1 cellular context compared by ENCODE assay signal in the genomic region with DNA sequence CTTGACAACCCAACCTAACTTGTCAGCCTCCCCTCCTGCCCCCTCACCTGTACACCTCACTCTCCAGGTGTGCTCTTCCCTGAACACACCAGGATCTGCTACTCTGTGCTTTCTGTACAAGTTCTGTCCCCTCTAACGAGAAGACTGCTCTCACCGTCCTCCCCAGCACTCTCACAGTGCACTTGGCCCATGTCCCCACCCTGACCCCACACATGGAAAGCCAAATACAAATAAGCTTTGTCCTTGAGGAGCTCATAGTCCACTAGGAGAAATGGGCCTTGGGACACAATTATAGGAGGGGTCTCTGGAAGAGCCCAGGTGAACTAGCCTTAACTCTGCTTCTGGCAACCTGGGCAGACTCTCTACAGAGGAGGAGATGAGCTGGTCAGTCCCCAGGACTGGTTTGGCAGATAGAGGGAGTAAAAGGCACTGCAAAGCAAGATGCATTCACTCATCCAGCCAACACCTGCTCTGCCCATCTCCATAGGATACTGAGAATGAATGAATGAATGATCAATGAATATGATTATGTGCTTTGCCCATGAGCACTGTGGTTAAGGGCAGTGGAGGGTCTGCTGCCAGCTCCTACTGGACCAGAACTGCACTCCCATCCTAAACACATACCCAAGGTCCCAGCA.
TF ChIP-seq lines count a peak whose summit lies in the region.

No MANE protein-coding gene starts in this region.

TF ChIP-seq in HepG2, 621 proteins besides CTCF, POLR2A, EP300 and RAD21 (continued from another document and continues in another):
- TF ChIP-seq FOXK1 (CRISPR knock-in tag; IDR thresholded peaks at IDR 0.05; ENCODE audit: borderline replicate concordance, low read depth) (no peak), ZNF441 (CRISPR knock-in tag; IDR thresholded peaks at IDR 0.05; ENCODE audit: borderline replicate concordance) (no peak), NFYC (CRISPR knock-in tag; IDR thresholded peaks at IDR 0.05) (no peak), MYNN (CRISPR knock-in tag; IDR thresholded peaks at IDR 0.05; ENCODE audit: low read depth) (no peak), ZNF432 (CRISPR knock-in tag; IDR thresholded peaks at IDR 0.05; ENCODE audit: borderline replicate concordance) (no peak), RNF2 (conservative IDR thresholded peaks at IDR 0.05; ENCODE audit: low read depth) (no peak), RFXAP (CRISPR knock-in tag; IDR thresholded peaks at IDR 0.05; ENCODE audit: borderline replicate concordance) (no peak), ZNF260 (CRISPR knock-in tag; IDR thresholded peaks at IDR 0.05; ENCODE audit: borderline replicate concordance, low read depth) (no peak), SRF (IDR thresholded peaks at IDR 0.05; ENCODE audit: low read depth, low read length) (no peak), ZNF337 (CRISPR knock-in tag; IDR thresholded peaks at IDR 0.05; ENCODE audit: borderline replicate concordance, low read depth) (no peak), SMARCC2 (IDR thresholded peaks at IDR 0.05) (no peak), ELF4 (CRISPR knock-in tag; IDR thresholded peaks at IDR 0.05; ENCODE audit: borderline replicate concordance) (no peak), ARID2 (CRISPR knock-in tag; IDR thresholded peaks at IDR 0.05; ENCODE audit: borderline replicate concordance) (no peak), ZNF605 (CRISPR knock-in tag; IDR thresholded peaks at IDR 0.05) (no peak; the same call in 1 of the 2 replicates), IRF2 (CRISPR knock-in tag; IDR thresholded peaks at IDR 0.05) (no peak), ZNF800 (CRISPR knock-in tag; IDR thresholded peaks at IDR 0.05) (no peak), GLI4 (CRISPR knock-in tag; IDR thresholded peaks at IDR 0.05; ENCODE audit: borderline replicate concordance) (no peak), ZNF430 (CRISPR knock-in tag; IDR thresholded peaks at IDR 0.05) (no peak), STAG1 (CRISPR knock-in tag; IDR thresholded peaks at IDR 0.05) (no peak), ZNF761 (CRISPR knock-in tag; conservative IDR thresholded peaks at IDR 0.05) (no peak), ZNF44 (CRISPR knock-in tag; IDR thresholded peaks at IDR 0.05) (no peak), ZNF382 (CRISPR knock-in tag; IDR thresholded peaks at IDR 0.05; ENCODE audit: borderline replicate concordance) (no peak), KDM3A (CRISPR knock-in tag; IDR thresholded peaks at IDR 0.05; ENCODE audit: low read depth) (no peak), ZNF644 (CRISPR knock-in tag; IDR thresholded peaks at IDR 0.05; ENCODE audit: low read depth) (no peak), ZNF776 (CRISPR knock-in tag; IDR thresholded peaks at IDR 0.05) (no peak), PHF21A (CRISPR knock-in tag; IDR thresholded peaks at IDR 0.05) (0 out of 2 replicates have a peak, but pooled peaks have one; percentile 54), ZNF557 (CRISPR knock-in tag; IDR thresholded peaks at IDR 0.05) (no peak), REXO4 (CRISPR knock-in tag; IDR thresholded peaks at IDR 0.05; ENCODE audit: borderline replicate concordance) (no peak), HNRNPLL (IDR thresholded peaks at IDR 0.05; ENCODE audit: low read depth, low read length, poor library complexity, severe bottlenecking) (no peak), ZNF749 (CRISPR knock-in tag; IDR thresholded peaks at IDR 0.05; ENCODE audit: borderline replicate concordance) (no peak), KLF12 (CRISPR knock-in tag; IDR thresholded peaks at IDR 0.05; ENCODE audit: borderline replicate concordance) (no peak), TAF1 (CRISPR knock-in tag; IDR thresholded peaks at IDR 0.05) (no peak), BCL6 (CRISPR knock-in tag; IDR thresholded peaks at IDR 0.05) (peak; percentile 88), MYC (CRISPR knock-in tag; IDR thresholded peaks at IDR 0.05; ENCODE audit: borderline replicate concordance) (no peak), ZNF737 (CRISPR knock-in tag; IDR thresholded peaks at IDR 0.05; ENCODE audit: borderline replicate concordance) (no peak; the same call in 1 of the 2 replicates), ZSCAN21 (CRISPR knock-in tag; IDR thresholded peaks at IDR 0.05; ENCODE audit: borderline replicate concordance) (no peak), MAX (IDR thresholded peaks at IDR 0.05) (0 out of 2 replicates have a peak, but pooled peaks have one; percentile 38), SKIL (CRISPR knock-in tag; IDR thresholded peaks at IDR 0.05; ENCODE audit: borderline replicate concordance) (peak; percentile 89), IKZF5 (CRISPR knock-in tag; IDR thresholded peaks at IDR 0.05) (no peak), DNMT1 (CRISPR knock-in tag; IDR thresholded peaks at IDR 0.05) (no peak), FOXC1 (CRISPR knock-in tag; IDR thresholded peaks at IDR 0.05; ENCODE audit: borderline replicate concordance) (peak; percentile 49; the same call in 1 of the 2 replicates)
- TF ChIP-seq, protein P1, sequence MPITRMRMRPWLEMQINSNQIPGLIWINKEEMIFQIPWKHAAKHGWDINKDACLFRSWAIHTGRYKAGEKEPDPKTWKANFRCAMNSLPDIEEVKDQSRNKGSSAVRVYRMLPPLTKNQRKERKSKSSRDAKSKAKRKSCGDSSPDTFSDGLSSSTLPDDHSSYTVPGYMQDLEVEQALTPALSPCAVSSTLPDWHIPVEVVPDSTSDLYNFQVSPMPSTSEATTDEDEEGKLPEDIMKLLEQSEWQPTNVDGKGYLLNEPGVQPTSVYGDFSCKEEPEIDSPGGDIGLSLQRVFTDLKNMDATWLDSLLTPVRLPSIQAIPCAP (CRISPR knock-in tag; IDR thresholded peaks at IDR 0.05; ENCODE audit: low read depth), result no peak
- TF ChIP-seq, protein P2, sequence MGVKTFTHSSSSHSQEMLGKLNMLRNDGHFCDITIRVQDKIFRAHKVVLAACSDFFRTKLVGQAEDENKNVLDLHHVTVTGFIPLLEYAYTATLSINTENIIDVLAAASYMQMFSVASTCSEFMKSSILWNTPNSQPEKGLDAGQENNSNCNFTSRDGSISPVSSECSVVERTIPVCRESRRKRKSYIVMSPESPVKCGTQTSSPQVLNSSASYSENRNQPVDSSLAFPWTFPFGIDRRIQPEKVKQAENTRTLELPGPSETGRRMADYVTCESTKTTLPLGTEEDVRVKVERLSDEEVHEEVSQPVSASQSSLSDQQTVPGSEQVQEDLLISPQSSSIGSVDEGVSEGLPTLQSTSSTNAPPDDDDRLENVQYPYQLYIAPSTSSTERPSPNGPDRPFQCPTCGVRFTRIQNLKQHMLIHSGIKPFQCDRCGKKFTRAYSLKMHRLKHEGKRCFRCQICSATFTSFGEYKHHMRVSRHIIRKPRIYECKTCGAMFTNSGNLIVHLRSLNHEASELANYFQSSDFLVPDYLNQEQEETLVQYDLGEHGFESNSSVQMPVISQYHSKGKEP (CRISPR knock-in tag; IDR thresholded peaks at IDR 0.05), result no peak
- TF ChIP-seq, protein P3, sequence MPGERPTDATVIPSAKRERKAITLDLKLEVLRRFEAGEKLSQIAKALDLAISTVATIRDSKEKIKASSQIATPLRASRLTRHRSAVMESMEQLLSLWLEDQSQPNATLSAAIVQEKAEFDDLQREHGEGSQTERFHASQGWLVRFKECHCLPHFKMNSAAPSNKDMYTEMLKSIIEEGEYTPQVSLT (CRISPR knock-in tag; IDR thresholded peaks at IDR 0.05; ENCODE audit: borderline replicate concordance, low read depth), result no peak
- TF ChIP-seq, protein P4, sequence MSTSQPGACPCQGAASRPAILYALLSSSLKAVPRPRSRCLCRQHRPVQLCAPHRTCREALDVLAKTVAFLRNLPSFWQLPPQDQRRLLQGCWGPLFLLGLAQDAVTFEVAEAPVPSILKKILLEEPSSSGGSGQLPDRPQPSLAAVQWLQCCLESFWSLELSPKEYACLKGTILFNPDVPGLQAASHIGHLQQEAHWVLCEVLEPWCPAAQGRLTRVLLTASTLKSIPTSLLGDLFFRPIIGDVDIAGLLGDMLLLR (CRISPR knock-in tag; IDR thresholded peaks at IDR 0.05), result no peak
- TF ChIP-seq, protein P5, sequence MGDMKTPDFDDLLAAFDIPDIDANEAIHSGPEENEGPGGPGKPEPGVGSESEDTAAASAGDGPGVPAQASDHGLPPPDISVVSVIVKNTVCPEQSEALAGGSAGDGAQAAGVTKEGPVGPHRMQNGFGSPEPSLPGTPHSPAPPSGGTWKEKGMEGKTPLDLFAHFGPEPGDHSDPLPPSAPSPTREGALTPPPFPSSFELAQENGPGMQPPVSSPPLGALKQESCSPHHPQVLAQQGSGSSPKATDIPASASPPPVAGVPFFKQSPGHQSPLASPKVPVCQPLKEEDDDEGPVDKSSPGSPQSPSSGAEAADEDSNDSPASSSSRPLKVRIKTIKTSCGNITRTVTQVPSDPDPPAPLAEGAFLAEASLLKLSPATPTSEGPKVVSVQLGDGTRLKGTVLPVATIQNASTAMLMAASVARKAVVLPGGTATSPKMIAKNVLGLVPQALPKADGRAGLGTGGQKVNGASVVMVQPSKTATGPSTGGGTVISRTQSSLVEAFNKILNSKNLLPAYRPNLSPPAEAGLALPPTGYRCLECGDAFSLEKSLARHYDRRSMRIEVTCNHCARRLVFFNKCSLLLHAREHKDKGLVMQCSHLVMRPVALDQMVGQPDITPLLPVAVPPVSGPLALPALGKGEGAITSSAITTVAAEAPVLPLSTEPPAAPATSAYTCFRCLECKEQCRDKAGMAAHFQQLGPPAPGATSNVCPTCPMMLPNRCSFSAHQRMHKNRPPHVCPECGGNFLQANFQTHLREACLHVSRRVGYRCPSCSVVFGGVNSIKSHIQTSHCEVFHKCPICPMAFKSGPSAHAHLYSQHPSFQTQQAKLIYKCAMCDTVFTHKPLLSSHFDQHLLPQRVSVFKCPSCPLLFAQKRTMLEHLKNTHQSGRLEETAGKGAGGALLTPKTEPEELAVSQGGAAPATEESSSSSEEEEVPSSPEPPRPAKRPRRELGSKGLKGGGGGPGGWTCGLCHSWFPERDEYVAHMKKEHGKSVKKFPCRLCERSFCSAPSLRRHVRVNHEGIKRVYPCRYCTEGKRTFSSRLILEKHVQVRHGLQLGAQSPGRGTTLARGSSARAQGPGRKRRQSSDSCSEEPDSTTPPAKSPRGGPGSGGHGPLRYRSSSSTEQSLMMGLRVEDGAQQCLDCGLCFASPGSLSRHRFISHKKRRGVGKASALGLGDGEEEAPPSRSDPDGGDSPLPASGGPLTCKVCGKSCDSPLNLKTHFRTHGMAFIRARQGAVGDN (CRISPR knock-in tag; IDR thresholded peaks at IDR 0.05), result no peak
